12 cellular contexts compared by ENCODE assay signal in genomic region chr5:67315802-67316103, GRCh38.
DNase-seq lines count a peak whose midpoint lies in the region; ATAC-seq and TF ChIP-seq lines count a peak whose summit lies in the region.
"Had no signal": no experiment of that assay in that cellular context is flagged by ENCODE, and none has a peak within 500 bp of the region (broad histone marks: within the 10 kb centered on the region; RNA-seq: fewer than 3 reads in every experiment).

No MANE protein-coding gene starts in this region.

- no peak for ATAC-seq in left lung
- ATAC-seq in upper lobe of left lung (ENCODE audit: low FRiP score in 2 of 2): peak in 1 of 2 donors; percentile 53
- ATAC-seq: left lobe of liver had no signal

- TF ChIP-seq CTCF in left lung (IDR thresholded peaks at IDR 0.05) (no peak), upper lobe of left lung (IDR thresholded peaks at IDR 0.05) (no peak), adrenal gland (IDR thresholded peaks at IDR 0.05) (no peak)

- H3K27me3 ChIP-seq in left lung (no peaks in the 10 kb centered on the region), upper lobe of left lung (no peaks in the 10 kb centered on the region), adrenal gland (no peaks in the 10 kb centered on the region)
- H3K27me3 ChIP-seq: cardiac muscle cell had no signal

- H3K27ac ChIP-seq in SK-N-MC (peak overlapping the region; percentile 38; the same call in 1 of the 2 replicates), left lung (peak overlapping the region; percentile 50 to 73), upper lobe of left lung (peak overlapping the region; percentile 2 to 73 (median 34)), adrenal gland (peak overlapping the region in 2 of 5 donors; percentile 40 to 55)
- H3K27ac ChIP-seq: cardiac muscle cell had no signal

- no peak overlapping the region for H3K9ac ChIP-seq in SK-N-MC (ENCODE audit: insufficient read length)

- H3K36me3 ChIP-seq in SK-N-MC (ENCODE audit: insufficient read depth, low read length) (no peaks in the 10 kb centered on the region), left lung (no peaks in the 10 kb centered on the region), upper lobe of left lung (no peaks in the 10 kb centered on the region), adrenal gland (replicated peaks in 1 of 2) (no peaks in the 10 kb centered on the region)
- H3K36me3 ChIP-seq: cardiac muscle cell had no signal

- H3K4me3 ChIP-seq in SK-N-MC (no peak overlapping the region), left lung (no peak overlapping the region), upper lobe of left lung (no peak overlapping the region), adrenal gland (no peak overlapping the region)
- H3K4me3 ChIP-seq: cardiac muscle cell had no signal

- H3K9me3 ChIP-seq in SK-N-MC (ENCODE audit: low read depth, low read length): no peaks in the 10 kb centered on the region
- H3K9me3 ChIP-seq in left lung: peaks cover 0 to 3% of the 10 kb centered on the region in 2 donors
- no peaks in the 10 kb centered on the region for H3K9me3 ChIP-seq in upper lobe of left lung
- H3K9me3 ChIP-seq in adrenal gland (replicated peaks in 1 of 3): no peaks in the 10 kb centered on the region

- WGBS in upper lobe of left lung, 2 donors: 65 to 69% methylated on average over 2 of the region's 2 CpGs
- 76 to 86% (median 80%) methylated on average over 2 of the region's 2 CpGs for WGBS in adrenal gland, 4 donors

- TF ChIP-seq EP300 in upper lobe of left lung (IDR thresholded peaks at IDR 0.05): no peak

- DNase-seq in SIG-M5 treated with dmso at 0.1 percent for 504 hours (lab: John Stamatoyannopoulos, UW; ENCODE audit: unreplicated experiment): peak; percentile 3
- DNase-seq in SIG-M5 (lab: John Stamatoyannopoulos, UW): no peak
- DNase-seq in SK-N-MC (ENCODE audit: low read depth, low spot score): no peak
- no peak for DNase-seq in left lung
- no peak for DNase-seq in upper lobe of left lung
- no peak for DNase-seq in DMS53 (lab: John Stamatoyannopoulos, UW)
- DNase-seq in adrenal gland: no peak
- no peak for DNase-seq in glomerular visceral epithelial cell (ENCODE audit: extremely low spot score)
- DNase-seq: activated T-cell treated with anti-CD3 and anti-CD28 coated beads for 4 hours, RPMI8226 had no signal

- peaks cover 0 to 12% of the 10 kb centered on the region in 2 donors for H3K4me1 ChIP-seq in left lung
- peaks cover 0 to 9% (median 3%) of the 10 kb centered on the region in 4 donors for H3K4me1 ChIP-seq in upper lobe of left lung
- no peaks in the 10 kb centered on the region for H3K4me1 ChIP-seq in adrenal gland (replicated peaks in 1 of 2)

- intact Hi-C loops in left lung (cut with DNase I) (no loop called here), adrenal gland (cut with DNase I) (no loop called here)

- TF ChIP-seq POLR2A in upper lobe of left lung (IDR thresholded peaks at IDR 0.05): no peak
- no peak for TF ChIP-seq POLR2A in adrenal gland (IDR thresholded peaks at IDR 0.05)
